28 cellular contexts compared by ENCODE assay signal in genomic region chr16:80883159-80883642, GRCh38.
A peak's percentile ranks its signal among the peaks of the same experiment; 100 is the strongest.
DNase-seq lines count a peak whose midpoint lies in the region; ATAC-seq, FAIRE-seq and TF ChIP-seq lines count a peak whose summit lies in the region.
"Had no signal": no experiment of that assay in that cellular context is flagged by ENCODE, and none has a peak within 500 bp of the region (broad histone marks: within the 10 kb centered on the region; RNA-seq: fewer than 3 reads in every experiment).

No MANE protein-coding gene starts in this region.

- H3K4me3 ChIP-seq in stomach (no peak overlapping the region), kidney (ENCODE audit: low read length in 2 of 2) (no peak overlapping the region)
- H3K4me3 ChIP-seq: BLaER1 treated with 17β-estradiol and CSF1 and Interleukin-3, amounts not matched to agents 10 nM and 100 nM; breast epithelium; right atrium auricular region; SJSA1; thyroid gland had no signal

- peak; percentile 72 for ATAC-seq in left lobe of liver
- no peak for ATAC-seq in HG03565 (IDR thresholded peaks at IDR 0.05; ENCODE audit: unreplicated experiment)
- ATAC-seq: activated naive CD4-positive, alpha-beta T cell treated with anti-CD3 and anti-CD28 coated beads, Interleukin-2, amount 50 U/mL, for 72 hours; left cardiac atrium; stimulated activated naive CD8-positive, alpha-beta T cell treated with anti-CD3 and anti-CD28 coated beads, Interleukin-15, Interleukin-2, amounts not matched to agents 100 U/mL and 50 U/mL, for 24 hours had no signal

- H3K9ac ChIP-seq in kidney (ENCODE audit: low read length in 2 of 2): no peak overlapping the region
- H3K9ac ChIP-seq: BLaER1 treated with 17β-estradiol and CSF1 and Interleukin-3, amounts not matched to agents 10 nM and 100 nM; parathyroid adenoma had no signal

- no peaks in the 10 kb centered on the region for H3K9me3 ChIP-seq in stomach
- H3K9me3 ChIP-seq in kidney (ENCODE audit: control insufficient read depth in 1 of 2, low read length in 2 of 2): no peaks in the 10 kb centered on the region
- H3K9me3 ChIP-seq: BLaER1 treated with 17β-estradiol and CSF1 and Interleukin-3, amounts not matched to agents 10 nM and 100 nM; breast epithelium; right atrium auricular region; SJSA1; thyroid gland had no signal

- H3K4me1 ChIP-seq in stomach: peaks cover 0 to 11% (median 3%) of the 10 kb centered on the region in 4 donors
- H3K4me1 ChIP-seq in kidney (ENCODE audit: control insufficient read depth in 1 of 2, insufficient read depth in 1 of 2, low read depth in 1 of 2, low read length in 2 of 2): no peaks in the 10 kb centered on the region
- H3K4me1 ChIP-seq: BLaER1 treated with 17β-estradiol and CSF1 and Interleukin-3, amounts not matched to agents 10 nM and 100 nM; breast epithelium; parathyroid adenoma; right atrium auricular region; SJSA1; thyroid gland had no signal

- intact Hi-C loops in stomach (cut with DNase I; ENCODE audit: low total_unique reads) (no loop called here), kidney (cut with DNase I) (no loop called here)

- FAIRE-seq in kidney (lab: Jason Lieb, UNC): no peak
- FAIRE-seq: endothelial cell of umbilical vein, GM12892 had no signal

- no peak for TF ChIP-seq CTCF in stomach (IDR thresholded peaks at IDR 0.05)
- TF ChIP-seq CTCF in kidney (IDR thresholded peaks at IDR 0.05; ENCODE audit: borderline replicate concordance, extremely low read depth, insufficient read depth): no peak

- WGBS in stomach, 5 donors: 29 to 57% (median 43%) methylated on average over 4 of the region's 4 CpGs

- peak; percentile 59 for DNase-seq in HT-29 (ENCODE audit: low spot score)
- DNase-seq in NCI-H1105 treated with DMSO at 0.1 percent for 48 hours (lab: John Stamatoyannopoulos, UW): peak; percentile 47
- DNase-seq in left lobe of liver (ENCODE audit: low spot score): peak; percentile 66
- peak; percentile 66 for DNase-seq in stomach
- no peak for DNase-seq in kidney
- DNase-seq in NOMO-1 treated with DMSO at 0.1 percent for 48 hours (lab: John Stamatoyannopoulos, UW; ENCODE audit: unreplicated experiment): no peak
- DNase-seq: activated CD4-positive, alpha-beta T cell treated with anti-CD3 and anti-CD28 coated beads, Interleukin-2, amount 10 ng/mL, durations not matched to agents 24 days and 14 days; activated CD8-positive, alpha-beta memory T cell treated with anti-CD3 and anti-CD28 coated beads for 24 hours; activated T-cell treated with anti-CD3 and anti-CD28 coated beads for 4 hours; H7; hypothalamus; left cardiac atrium; NCI-H1092; NCI-H2029; NCI-H2227 treated with DMSO at 0.1 percent for 48 hours; NCI-H526; stimulated activated CD4-positive, alpha-beta T cell treated with anti-CD3 and anti-CD28 coated beads, Interleukin-2, amount 100 ng/mL, for 24 hours; stimulated activated naive CD8-positive, alpha-beta T cell treated with anti-CD3 and anti-CD28 coated beads, Interleukin-15, Interleukin-2, amounts not matched to agents 100 U/mL and 50 U/mL, for 24 hours; thyroid gland had no signal

- no peak for TF ChIP-seq EP300 in stomach (IDR thresholded peaks at IDR 0.05)

- no peaks in the 10 kb centered on the region for H3K27me3 ChIP-seq in stomach
- H3K27me3 ChIP-seq: BLaER1 treated with 17β-estradiol and CSF1 and Interleukin-3, amounts not matched to agents 10 nM and 100 nM; right atrium auricular region; SJSA1; thyroid gland had no signal

- H3K27ac ChIP-seq in stomach (no peak overlapping the region), kidney (ENCODE audit: low read depth in 2 of 2, low read length in 2 of 2) (no peak overlapping the region)
- H3K27ac ChIP-seq: BLaER1 treated with 17β-estradiol and CSF1 and Interleukin-3, amounts not matched to agents 10 nM and 100 nM; breast epithelium; parathyroid adenoma; right atrium auricular region; SJSA1; thyroid gland had no signal

- no peaks in the 10 kb centered on the region for H3K36me3 ChIP-seq in stomach
- no peaks in the 10 kb centered on the region for H3K36me3 ChIP-seq in kidney (ENCODE audit: control insufficient read depth in 1 of 2, insufficient read depth in 2 of 2, low read length in 2 of 2)
- H3K36me3 ChIP-seq: BLaER1 treated with 17β-estradiol and CSF1 and Interleukin-3, amounts not matched to agents 10 nM and 100 nM; breast epithelium; right atrium auricular region; SJSA1; thyroid gland had no signal

- no peak for TF ChIP-seq POLR2A in stomach (IDR thresholded peaks at IDR 0.05)

Comparison
In these comparisons a context has a peak if more than half of its experiments do, and no peak if none do; other contexts are left out.
1. DNase-seq: peak in HT-29 (single experiment), NCI-H1105 treated with DMSO at 0.1 percent for 48 hours (single experiment), left lobe of liver (single experiment) and stomach (single experiment); none in kidney (single experiment) and NOMO-1 treated with DMSO at 0.1 percent for 48 hours (single experiment).